Comparison of ENCODE assay signal across 10 cellular contexts in genomic region chr5:177939246-177940171, GRCh38. TPM values are rescaled to one million over a fixed set of nuclear protein-coding genes. Genes with fewer than 3 reads are reported as not detected.
DNase-seq lines count a peak whose midpoint lies in the region; ATAC-seq, FAIRE-seq and TF ChIP-seq lines count a peak whose summit lies in the region.
"Not testable (repeated sequence)": the region's sequence is repeated elsewhere in the genome, so short reads cannot be mapped to it uniquely, and the experiment has no call there.
"Had no signal": no experiment of that assay in that cellular context is flagged by ENCODE, and none has a peak within 500 bp of the region (broad histone marks: within the 10 kb centered on the region; RNA-seq: fewer than 3 reads in every experiment).

No MANE protein-coding gene starts in this region.

- DNase-seq in DMS 273 (lab: John Stamatoyannopoulos, UW; ENCODE audit: unreplicated experiment) = peak; percentile 59
- peak; percentile 32 for DNase-seq in RKO (ENCODE audit: low spot score)
- DNase-seq in H1 (ENCODE audit: low read depth in 1 of 2, low spot score in 2 of 2) = peak in 1 of 2 experiments; percentile 57
- DNase-seq in neuronal stem cell (ENCODE audit: low spot score); thoracic aorta (ENCODE audit: low spot score): not testable (repeated sequence)

- H3K14ac ChIP-seq in H1 (ENCODE audit: insufficient read length) = not testable (repeated sequence)
- peak overlapping the region; percentile 56 for H3K14ac ChIP-seq in neuronal stem cell (ENCODE audit: low read length)

- H3K4me3 ChIP-seq in HUES64 (ENCODE audit: low read length) (peak overlapping the region; percentile 44), H1 (ENCODE audit: extremely low read depth in 1 of 4, insufficient read depth in 2 of 4, low read depth in 3 of 4, low read length in 4 of 4) (peak overlapping the region in 3 of 4 experiments; percentile 14 to 56 (median 25); a peak in 4 of 8 replicates), iPS-18a (ENCODE audit: low read length) (peak overlapping the region; percentile 37), neuronal stem cell (ENCODE audit: low read length in 2 of 2) (peak overlapping the region in 1 of 2 donors; percentile 66), thoracic aorta (peak overlapping the region; percentile 44)

- not testable (repeated sequence) for H2BK20ac ChIP-seq in H1 (ENCODE audit: low read length)

- not testable (repeated sequence) for H3K18ac ChIP-seq in H1 (ENCODE audit: extremely low read depth, low read length); neuronal stem cell (ENCODE audit: low read length)

- not testable (repeated sequence) for H3K9me3 ChIP-seq in HUES64 (ENCODE audit: insufficient read depth, low read depth, low read length); H1 (ENCODE audit: insufficient read depth in 2 of 2, low read depth in 1 of 2, low read length in 1 of 2); iPS-18a (ENCODE audit: control insufficient read depth, low read depth, low read length); neuronal stem cell (replicated peaks in 1 of 2; ENCODE audit: control insufficient read depth in 2 of 2, insufficient read depth in 1 of 2, low read depth in 1 of 2, low read length in 2 of 2); thoracic aorta

- not testable (repeated sequence) for H3K4me1 ChIP-seq in HUES64 (ENCODE audit: insufficient read depth, low read length); H1 (replicated peaks in 1 of 4; ENCODE audit: control insufficient read depth in 3 of 4, insufficient read depth in 4 of 4, low read length in 3 of 4); iPS-18a (ENCODE audit: control insufficient read depth, low read depth, low read length); neuronal stem cell (ENCODE audit: control insufficient read depth in 2 of 2, insufficient read depth in 1 of 2, low read depth in 1 of 2, low read length in 2 of 2); thoracic aorta (ENCODE audit: control insufficient read depth in 1 of 2, low read depth in 2 of 2)

- not testable (repeated sequence) for H3K27ac ChIP-seq in HUES64 (ENCODE audit: low read depth, low read length); H1 (ENCODE audit: low read depth, low read length); iPS-18a (ENCODE audit: low read length); neuronal stem cell (replicated peaks; ENCODE audit: low read length); thoracic aorta

- H4K20me1 ChIP-seq in H1 (replicated peaks in 1 of 2; ENCODE audit: control insufficient read depth in 1 of 2, insufficient read depth in 2 of 2, low read length in 2 of 2) = not testable (repeated sequence)

- not testable (repeated sequence) for H3K36me3 Mint-ChIP-seq in activated T-helper 17 cell treated with anti-CD3 and anti-CD28 coated beads, Interleukin-2, amount 50 U/mL, for 72 hours (ENCODE audit: low read depth)

- under 1% methylated on average over 30 of the region's 79 CpGs for WGBS in HUES64
- WGBS in H1 (ENCODE audit: extremely low coverage in 1 of 2, insufficient coverage in 1 of 2, insufficient read length in 1 of 2, insufficient replicate concordance in 2 of 2, low coverage in 1 of 2, low lambda C conversion rate in 2 of 2, missing lambda C conversion rate in 1 of 2), 2 experiments = 71% methylated on average over 3 of the region's 79 CpGs; no CpG with 5 or more reads in 1 of the 2 experiments
- WGBS in neuronal stem cell (ENCODE audit: extremely low coverage in 2 of 2, insufficient read length in 2 of 2, insufficient replicate concordance in 1 of 2), 2 donors = no CpG with 5 or more reads among the region's 79 CpGs

- H4K91ac ChIP-seq in H1 (replicated peaks; ENCODE audit: insufficient read length, low read length); neuronal stem cell (ENCODE audit: low read depth, low read length, poor library complexity): not testable (repeated sequence)

- H3K56ac ChIP-seq in H1 (replicated peaks; ENCODE audit: insufficient read length, low read depth, low read length) = not testable (repeated sequence)

- H3K23me2 ChIP-seq in H1 (ENCODE audit: low read depth, low read length) = not testable (repeated sequence)

- not testable (repeated sequence) for H2BK120ac ChIP-seq in H1 (replicated peaks; ENCODE audit: low read depth, low read length); neuronal stem cell (ENCODE audit: low read depth, low read length)

- not testable (repeated sequence) for H3K79me2 ChIP-seq in H1 (ENCODE audit: control insufficient read depth in 1 of 2, insufficient read depth in 2 of 2, low read length in 2 of 2)

- not testable (repeated sequence) for H2BK5ac ChIP-seq in H1 (ENCODE audit: low read depth, low read length); neuronal stem cell (ENCODE audit: low read length)

- H3K36me3 ChIP-seq in HUES64 (ENCODE audit: insufficient read depth, low read length); H1 (ENCODE audit: control insufficient read depth in 2 of 4, insufficient read depth in 4 of 4, low read length in 3 of 4); iPS-18a (ENCODE audit: control insufficient read depth, low read depth, low read length); neuronal stem cell (replicated peaks in 1 of 2; ENCODE audit: control insufficient read depth in 2 of 2, insufficient read depth in 2 of 2, low read length in 2 of 2); thoracic aorta: not testable (repeated sequence)

- not testable (repeated sequence) for H3K4ac ChIP-seq in H1 (replicated peaks; ENCODE audit: insufficient read length, low read depth, low read length); neuronal stem cell (ENCODE audit: low read length)

- TF ChIP-seq RAD21 in H1 (IDR thresholded peaks at IDR 0.05 in 1 of 2, conservative IDR thresholded peaks at IDR 0.05 in 1 of 2; ENCODE audit: low read depth in 2 of 2, low read length in 2 of 2) = not testable (repeated sequence)

- not testable (repeated sequence) for FAIRE-seq in H1 (lab: Jason Lieb, UNC)

- not testable (repeated sequence) for H2AK5ac ChIP-seq in H1 (ENCODE audit: low read depth, low read length); neuronal stem cell (ENCODE audit: low read depth, low read length)

- not testable (repeated sequence) for H4K8ac ChIP-seq in H1 (ENCODE audit: extremely low read depth, insufficient read depth, low read length); neuronal stem cell (ENCODE audit: low read depth, low read length)

- not testable (repeated sequence) for H3K9ac ChIP-seq in HUES64 (ENCODE audit: low read depth, low read length); H1 (replicated peaks in 1 of 4; ENCODE audit: extremely low read depth in 1 of 4, low read depth in 3 of 4, low read length in 3 of 4); iPS-18a (ENCODE audit: low read length)
- peak overlapping the region; percentile 60 for H3K9ac ChIP-seq in neuronal stem cell (ENCODE audit: low read depth, low read length, poor library complexity)

- H2AFZ ChIP-seq in H1 (ENCODE audit: low read length) = not testable (repeated sequence)
- peak overlapping the region; percentile 68 for H2AFZ ChIP-seq in neuronal stem cell (ENCODE audit: low read length)

- H3K27me3 Mint-ChIP-seq in activated T-helper 17 cell treated with anti-CD3 and anti-CD28 coated beads, Interleukin-2, amount 50 U/mL, for 72 hours = not testable (repeated sequence)

- not testable (repeated sequence) for H3K23ac ChIP-seq in H1 (ENCODE audit: insufficient read length); neuronal stem cell (ENCODE audit: low read depth, low read length, poor library complexity)

- not testable (repeated sequence) for TF ChIP-seq EP300 in H1 (IDR thresholded peaks at IDR 0.05; ENCODE audit: borderline replicate concordance in 1 of 2, low read depth in 2 of 2, low read length in 2 of 2)

- H3K4me3 Mint-ChIP-seq in activated T-helper 17 cell treated with anti-CD3 and anti-CD28 coated beads, Interleukin-2, amount 50 U/mL, for 72 hours = peak overlapping the region; percentile 44

- not testable (repeated sequence) for H3K79me1 ChIP-seq in H1 (ENCODE audit: low read depth, low read length); neuronal stem cell (ENCODE audit: low read depth, low read length)

- not testable (repeated sequence) for H2BK15ac ChIP-seq in H1 (ENCODE audit: low read length); neuronal stem cell (ENCODE audit: low read length)

- not testable (repeated sequence) for H4K5ac ChIP-seq in H1 (ENCODE audit: insufficient read length, low read depth, low read length)

- not testable (repeated sequence) for H2BK12ac ChIP-seq in H1 (ENCODE audit: low read depth, low read length); neuronal stem cell (ENCODE audit: low read length)

- H3K4me1 Mint-ChIP-seq in activated T-helper 17 cell treated with anti-CD3 and anti-CD28 coated beads, Interleukin-2, amount 50 U/mL, for 72 hours = not testable (repeated sequence)

- not testable (repeated sequence) for TF ChIP-seq POLR2A in H1 (IDR thresholded peaks at IDR 0.05; ENCODE audit: control extremely low read depth in 1 of 2, low read depth in 2 of 2, low read length in 2 of 2)

- TF ChIP-seq CTCF in H1 (IDR thresholded peaks at IDR 0.05; ENCODE audit: control extremely low read depth in 1 of 3, insufficient read depth in 1 of 3, low read depth in 1 of 3, low read length in 3 of 3); thoracic aorta (IDR thresholded peaks at IDR 0.05): not testable (repeated sequence)

- POLR2A ChIA-PET in H1 (lab: Charles Lee; ENCODE audit: partially characterized antibody) = not testable (repeated sequence)

- peaks cover 19% of the 10 kb centered on the region for H3K27me3 ChIP-seq in HUES64 (ENCODE audit: insufficient read depth, low read length)
- not testable (repeated sequence) for H3K27me3 ChIP-seq in H1 (replicated peaks in 1 of 4; ENCODE audit: control insufficient read depth in 3 of 4, extremely low read depth in 1 of 4, insufficient read depth in 3 of 4, low read length in 3 of 4); iPS-18a (ENCODE audit: control insufficient read depth, insufficient read depth, low read length); neuronal stem cell (ENCODE audit: control insufficient read depth in 3 of 3, insufficient read depth in 3 of 3, low read depth in 1 of 3, low read length in 3 of 3); thoracic aorta (replicated peaks; ENCODE audit: insufficient read depth)

- peak; percentile 68 for ATAC-seq in activated T-helper 17 cell treated with anti-CD3 and anti-CD28 coated beads, Interleukin-2, amount 50 U/mL, for 72 hours (replicated peaks)
- ATAC-seq in thoracic aorta (ENCODE audit: insufficient number of reproducible peaks, low FRiP score, low read depth) = not testable (repeated sequence)

- CTCF ChIA-PET in H1 (lab: Charles Lee; ENCODE audit: partially characterized antibody) = not testable (repeated sequence)

- H3K4me2 ChIP-seq in H1 (ENCODE audit: insufficient read depth in 1 of 2, low read depth in 2 of 2, low read length in 2 of 2) (peak overlapping the region; percentile 60 to 77), neuronal stem cell (ENCODE audit: insufficient read depth, low read length, poor library complexity, severe bottlenecking) (peak overlapping the region; percentile 73)

- not testable (repeated sequence) for H3K27ac Mint-ChIP-seq in activated T-helper 17 cell treated with anti-CD3 and anti-CD28 coated beads, Interleukin-2, amount 50 U/mL, for 72 hours

- H3K9me3 Mint-ChIP-seq in activated T-helper 17 cell treated with anti-CD3 and anti-CD28 coated beads, Interleukin-2, amount 50 U/mL, for 72 hours = not testable (repeated sequence)

RNA-seq across cellular contexts. Expression of gene PROP1, which starts 56.5 kb away (rescaled TPM):
- not detected for polyA plus RNA-seq in HUES64 (2013, experiment 1 of 2)
- polyA plus RNA-seq in HUES64 (2013, experiment 2 of 2) = not detected
- not detected for total RNA-seq in activated T-helper 17 cell treated with anti-CD3 and anti-CD28 coated beads, Interleukin-2, amount 50 U/mL, for 72 hours
- total RNA-seq in H1 (2021; fragmentation: NEBNext Ultra II Directional; extraction: Animal tissue kit (Norgen Biotek cat#: 25700)) = not detected in 2 replicates
- 0.09 TPM in 1 of 2 replicates, not detected in the other for polyA plus RNA-seq in H1 (2011; rRNA removed)
- polyA plus RNA-seq in H1 (2011; cell fraction: cytosol; rRNA removed) = not detected
- polyA plus RNA-seq in H1 (2011; cell fraction: nucleus; rRNA removed) = not detected
- 0.11 to 0.12 TPM in 2 of 4 replicates, not detected in the others for polyA plus RNA-seq in H1 (2012, experiment 1 of 2)
- polyA plus RNA-seq in H1 (2012, experiment 2 of 2) = not detected
- polyA plus RNA-seq in H1 (2013, experiment 1 of 2) = 0.04 TPM
- not detected for polyA plus RNA-seq in H1 (2013, experiment 2 of 2)
- polyA minus RNA-seq in H1 (2011; rRNA and poly(A)+ RNA removed) = not detected in 2 replicates
- not detected for polyA minus RNA-seq in H1 (2011; cell fraction: cytosol; rRNA and poly(A)+ RNA removed)
- polyA minus RNA-seq in H1 (2011; cell fraction: nucleus; rRNA and poly(A)+ RNA removed) = not detected
- polyA plus RNA-seq in neuronal stem cell (2013, experiment 1 of 2) = not detected
- not detected for polyA plus RNA-seq in neuronal stem cell (2013, experiment 2 of 2)
- total RNA-seq in thoracic aorta = not detected
- total RNA-seq: glomerular endothelial cell, pulmonary artery endothelial cell had no signal
